ENCODE assay signal across 8 cellular contexts in genomic region chr6:118708736-118709135, GRCh38. TPM values are rescaled to one million over a fixed set of nuclear protein-coding genes. Genes with fewer than 3 reads are reported as not detected.
DNase-seq lines count a peak whose midpoint lies in the region; ATAC-seq and TF ChIP-seq lines count a peak whose summit lies in the region.

No MANE protein-coding gene starts in this region.

- WGBS in suprapubic skin: 42% methylated on average over 5 of the region's 5 CpGs

- peaks cover 4% of the 10 kb centered on the region; the same call in 1 of the 2 replicates for H3K79me2 ChIP-seq in SU-DHL-6 (ENCODE audit: insufficient read depth, low read length)

- TF ChIP-seq CTCF in A673 (conservative IDR thresholded peaks at IDR 0.05; ENCODE audit: low read depth, low read length) (no peak), SU-DHL-6 (IDR thresholded peaks at IDR 0.05; ENCODE audit: insufficient read depth, low read length, poor library complexity, severe bottlenecking) (no peak), foreskin keratinocyte (conservative IDR thresholded peaks at IDR 0.05) (no peak), suprapubic skin (IDR thresholded peaks at IDR 0.05) (no peak)

- intact Hi-C loops in A673 (cut with micrococcal nuclease; ENCODE audit: unreplicated experiment): no loop called here

- H3K4me3 ChIP-seq in A673 (ENCODE audit: low read depth, low read length, poor library complexity, severe bottlenecking) (peak overlapping the region; percentile 32), SU-DHL-6 (ENCODE audit: insufficient read depth, low read length, poor library complexity, severe bottlenecking) (peak overlapping the region; percentile 87), suprapubic skin (peak overlapping the region; percentile 23), H7 (ENCODE audit: insufficient read depth, low read depth, low read length) (no peak overlapping the region; the same call in 1 of the 2 replicates)

- H3K27me3 ChIP-seq in A673 (replicated peaks; ENCODE audit: insufficient read depth, low read depth, low read length, poor library complexity) (no peaks in the 10 kb centered on the region), SU-DHL-6 (ENCODE audit: low read length) (no peaks in the 10 kb centered on the region), foreskin keratinocyte (no peaks in the 10 kb centered on the region), suprapubic skin (no peaks in the 10 kb centered on the region), H7 (ENCODE audit: control insufficient read depth, insufficient read depth, low read length) (no peaks in the 10 kb centered on the region)

- ATAC-seq in GM19438 (IDR thresholded peaks at IDR 0.05; ENCODE audit: low read depth, unreplicated experiment) (peak; percentile 4), foreskin keratinocyte (peak; percentile 13), GM19324 (IDR thresholded peaks at IDR 0.05; ENCODE audit: low FRiP score, unreplicated experiment) (no peak)

- H3K27ac ChIP-seq in A673 (ENCODE audit: low read depth, low read length, poor library complexity, severe bottlenecking) (peak overlapping the region; percentile 6), SU-DHL-6 (ENCODE audit: low read depth, low read length) (0 out of 2 replicates have a peak overlapping the region, but pooled peaks have one; percentile 15), foreskin keratinocyte (no peak overlapping the region), suprapubic skin (peak overlapping the region; percentile 42)

- no peaks in the 10 kb centered on the region for H4K20me1 ChIP-seq in SU-DHL-6 (ENCODE audit: low read depth, low read length)

- H3K4me2 ChIP-seq in SU-DHL-6 (ENCODE audit: low read depth, low read length, poor library complexity, severe bottlenecking): peak overlapping the region; percentile 76

- CTCF ChIA-PET in A673 (lab: Charles Lee): no interaction called here

- H2AFZ ChIP-seq in SU-DHL-6 (ENCODE audit: low read depth, low read length, severe bottlenecking): peak overlapping the region; percentile 85

- H3K36me3 ChIP-seq in A673 (ENCODE audit: insufficient read depth, low read length, poor library complexity, severe bottlenecking) (no peaks in the 10 kb centered on the region), SU-DHL-6 (ENCODE audit: low read length) (no peaks in the 10 kb centered on the region), suprapubic skin (no peaks in the 10 kb centered on the region), H7 (replicated peaks; ENCODE audit: control insufficient read depth, insufficient read depth, low read length) (no peaks in the 10 kb centered on the region)

- peak overlapping the region; percentile 63 for H3K9ac ChIP-seq in SU-DHL-6 (ENCODE audit: low read length)

- H3F3A ChIP-seq in SU-DHL-6 (ENCODE audit: insufficient read depth): 0 out of 2 replicates have a peak, but pooled peaks cover 6% of the 10 kb centered on the region

- no peaks in the 10 kb centered on the region for H3K9me2 ChIP-seq in SU-DHL-6 (replicated peaks; ENCODE audit: insufficient read depth, low read length)

- no peak for TF ChIP-seq EP300 in suprapubic skin (IDR thresholded peaks at IDR 0.05)

- DNase-seq in A673 (ENCODE audit: low spot score) (no peak), foreskin keratinocyte (peak in 1 of 2 donors; percentile 59), suprapubic skin (ENCODE audit: low spot score in 2 of 2) (no peak), H7 (no peak), DMS53 (lab: John Stamatoyannopoulos, UW) (no peak)

- POLR2A ChIA-PET in A673 (lab: Charles Lee; ENCODE audit: low non-redundant PET): interaction anchor here (0.8 kb wide), 1 partner anchor 552 kb away, joined by 3 read pairs; no protein-coding TSS in a partner anchor

- H3K9me3 ChIP-seq in A673 (ENCODE audit: low read depth, low read length, poor library complexity, severe bottlenecking) (no peaks in the 10 kb centered on the region), SU-DHL-6 (ENCODE audit: insufficient read depth, low read length) (no peaks in the 10 kb centered on the region), suprapubic skin (no peaks in the 10 kb centered on the region)

- BruUV-seq in A673 (replicated peaks; lab: Mats Ljungman, UMichigan): no TSS peak

- H3K4me1 ChIP-seq in A673 (ENCODE audit: insufficient read depth, low read length, poor library complexity, severe bottlenecking) (peaks cover 33% of the 10 kb centered on the region), foreskin keratinocyte (peaks cover 17% of the 10 kb centered on the region), suprapubic skin (peaks cover 33% of the 10 kb centered on the region)

- TF ChIP-seq POLR2A in suprapubic skin (IDR thresholded peaks at IDR 0.05): no peak

RNA-seq across cellular contexts. Expression of gene CEP85L, which starts 57.3 kb away (rescaled TPM):
- 6.5 and 7.4 TPM in 2 replicates for total RNA-seq in A673 (2021)
- total RNA-seq in foreskin keratinocyte: 5.2 and 5.3 TPM in 2 replicates
- 0.54 and 0.55 TPM in 2 replicates for polyA plus RNA-seq in foreskin keratinocyte
- 1 to 10 TPM; 4.7 to 9.5 (median 5.3) TPM for total RNA-seq in suprapubic skin
- 3.7 and 4.4 TPM in 2 replicates for total RNA-seq in H7 (2014; rRNA removed; shearing (Covaris generic))
